28 cellular contexts compared by ENCODE assay signal in genomic region chr22:45034821-45035220, GRCh38. TPM values are rescaled to one million over a fixed set of nuclear protein-coding genes. Genes with fewer than 3 reads are reported as not detected.
"Had no signal": no experiment of that assay in that cellular context is flagged by ENCODE, and none has a peak within 500 bp of the region (broad histone marks: within the 10 kb centered on the region; RNA-seq: fewer than 3 reads in every experiment).

No MANE protein-coding gene starts in this region.

- H3K9me3 ChIP-seq: colonic mucosa, esophagus squamous epithelium, gastrocnemius medialis, heart right ventricle, left lung had no signal

- H3K4me1 ChIP-seq: colonic mucosa, esophagus squamous epithelium, gastrocnemius medialis, heart right ventricle, left lung had no signal

- DNase-seq: colonic mucosa; cortex of kidney; effector CD8-positive, alpha-beta T cell; effector memory CD8-positive, alpha-beta T cell; endodermal cell; erythroblast; esophagus squamous epithelium; foreskin fibroblast; foreskin melanocyte; gastrocnemius medialis; glutamatergic neuron; head of caudate nucleus; heart right ventricle; hippocampal formation; left cardiac atrium; left lung; left ventricle myocardium superior; mammary epithelial cell; mesendoderm; midbrain had no signal

- H3K36me3 ChIP-seq: colonic mucosa, esophagus squamous epithelium, gastrocnemius medialis, heart right ventricle, left lung had no signal

- H3K4me3 ChIP-seq: colonic mucosa, esophagus squamous epithelium, gastrocnemius medialis, heart right ventricle, left lung, lung had no signal

- H3K27me3 ChIP-seq: colonic mucosa had no signal

- FAIRE-seq: endometrium, islet of Langerhans, keratinocyte had no signal

- H3K27ac ChIP-seq: colonic mucosa, epithelial cell of prostate, esophagus squamous epithelium, gastrocnemius medialis, heart right ventricle, left lung had no signal

RNA-seq across cellular contexts. Expression of gene PHF21B, which starts 25.0 kb away (rescaled TPM):
- total RNA-seq: colonic mucosa, esophagus mucosa, glomerular endothelial cell, mononuclear cell had no signal
- polyA plus RNA-seq: keratinocyte, mammary epithelial cell had no signal
